In genomic region chr1:209815931-209816338, GRCh38 we compare ENCODE assay signal across 15 cellular contexts. TPM values are rescaled to one million over a fixed set of nuclear protein-coding genes. Genes with fewer than 3 reads are reported as not detected.
A peak's percentile ranks its signal among the peaks of the same experiment; 100 is the strongest.
DNase-seq lines count a peak whose midpoint lies in the region; ATAC-seq and TF ChIP-seq lines count a peak whose summit lies in the region.
"Had no signal": no experiment of that assay in that cellular context is flagged by ENCODE, and none has a peak within 500 bp of the region (broad histone marks: within the 10 kb centered on the region; RNA-seq: fewer than 3 reads in every experiment).

No MANE protein-coding gene starts in this region.

- TF ChIP-seq CTCF in hepatocyte (IDR thresholded peaks at IDR 0.05; ENCODE audit: poor library complexity) (no peak), vagina (IDR thresholded peaks at IDR 0.05) (no peak)

- no peak overlapping the region for H3K4me3 Mint-ChIP-seq in T-helper 17 cell

- DNase-seq in activated naive CD4-positive, alpha-beta T cell treated with anti-CD3 and anti-CD28 coated beads, Interleukin-2, amount 50 U/mL, for 72 hours (ENCODE audit: low spot score in 2 of 2): no peak
- DNase-seq in activated naive CD4-positive, alpha-beta T cell treated with Interleukin-2 at 50 U/mL for 16 hours: no peak
- DNase-seq in T-helper 17 cell (no peak), hepatocyte (ENCODE audit: low spot score) (no peak), vagina (ENCODE audit: extremely low spot score in 2 of 2) (no peak), cerebellum (ENCODE audit: low spot score) (no peak), erythroblast (lab: John Stamatoyannopoulos, UW) (no peak)
- DNase-seq: activated T-cell treated with anti-CD3 and anti-CD28 coated beads, Interleukin-2, amount 50 U/mL, for 48 hours; foreskin melanocyte; MM.1S; NCI-H226; thyroid gland had no signal

- intact Hi-C loops in vagina (cut with DNase I): no loop called here

- H3K4me1 ChIP-seq in hepatocyte (ENCODE audit: insufficient read depth) (no peaks in the 10 kb centered on the region), vagina (peaks cover 11% of the 10 kb centered on the region)
- H3K4me1 ChIP-seq: thyroid gland had no signal

- no peaks in the 10 kb centered on the region for H3K36me3 Mint-ChIP-seq in activated naive CD4-positive, alpha-beta T cell treated with anti-CD3 and anti-CD28 coated beads, Interleukin-2, amount 50 U/mL, for 72 hours
- peaks cover 3% of the 10 kb centered on the region for H3K36me3 Mint-ChIP-seq in T-helper 17 cell (ENCODE audit: low read depth)

- peaks cover 19% of the 10 kb centered on the region for H3K27me3 Mint-ChIP-seq in T-helper 17 cell

- H3K9me3 ChIP-seq in T-helper 17 cell (ENCODE audit: control insufficient read depth, low read length, poor library complexity, severe bottlenecking) (no peaks in the 10 kb centered on the region), hepatocyte (ENCODE audit: low read depth) (no peaks in the 10 kb centered on the region), vagina (no peaks in the 10 kb centered on the region)
- H3K9me3 ChIP-seq: thyroid gland had no signal

- 66% methylated on average over 6 of the region's 6 CpGs for WGBS in hepatocyte (ENCODE audit: low lambda C conversion rate, missing lambda C conversion rate)

- peak in 1 of 2 donors; percentile 16 for ATAC-seq in activated naive CD4-positive, alpha-beta T cell treated with anti-CD3 and anti-CD28 coated beads, Interleukin-2, amount 50 U/mL, for 72 hours
- ATAC-seq in T-helper 17 cell (no peak), GM21423 (IDR thresholded peaks at IDR 0.05; ENCODE audit: unreplicated experiment) (no peak)
- ATAC-seq: activated CD4-positive, CD25-positive, alpha-beta regulatory T cell treated with anti-CD3 and anti-CD28 coated beads, Interleukin-2, amount 50 U/mL, for 24 hours had no signal

- no peaks in the 10 kb centered on the region for H3K9me2 ChIP-seq in hepatocyte (replicated peaks; ENCODE audit: insufficient read depth)

- H3K4me2 ChIP-seq in hepatocyte: no peak overlapping the region

- no peaks in the 10 kb centered on the region for H4K20me1 ChIP-seq in hepatocyte (ENCODE audit: insufficient read depth, poor library complexity, severe bottlenecking)

- peaks cover 9% of the 10 kb centered on the region for H3K4me1 Mint-ChIP-seq in T-helper 17 cell

- H3K79me2 ChIP-seq in hepatocyte: no peaks in the 10 kb centered on the region

- peak overlapping the region; percentile 27 to 70 for H3K27ac Mint-ChIP-seq in activated naive CD4-positive, alpha-beta T cell treated with anti-CD3 and anti-CD28 coated beads, Interleukin-2, amount 50 U/mL, for 72 hours
- peak overlapping the region; percentile 85 for H3K27ac Mint-ChIP-seq in T-helper 17 cell

- no peaks in the 10 kb centered on the region for H3K9me3 Mint-ChIP-seq in activated naive CD4-positive, alpha-beta T cell treated with anti-CD3 and anti-CD28 coated beads, Interleukin-2, amount 50 U/mL, for 72 hours

- no peak overlapping the region for H2AFZ ChIP-seq in hepatocyte

- H3K4me3 ChIP-seq in hepatocyte (no peak overlapping the region), vagina (no peak overlapping the region)
- H3K4me3 ChIP-seq: thyroid gland had no signal

- H3K36me3 ChIP-seq in hepatocyte (replicated peaks; ENCODE audit: insufficient read depth, low read depth) (no peaks in the 10 kb centered on the region), vagina (no peaks in the 10 kb centered on the region)
- H3K36me3 ChIP-seq: thyroid gland had no signal

- TF ChIP-seq POLR2A in vagina (IDR thresholded peaks at IDR 0.05) (no peak), erythroblast (IDR thresholded peaks at IDR 0.05; ENCODE audit: low read length) (no peak)

- peaks cover 5% of the 10 kb centered on the region for H3K27me3 ChIP-seq in hepatocyte
- H3K27me3 ChIP-seq in vagina: no peaks in the 10 kb centered on the region
- H3K27me3 ChIP-seq: thyroid gland had no signal

- H3K27ac ChIP-seq in hepatocyte (peak overlapping the region; percentile 72), vagina (peak overlapping the region; percentile 65)
- H3K27ac ChIP-seq: HL-60, thyroid gland had no signal

RNA-seq across cellular contexts. Expression of gene IRF6, which starts 10.0 kb away (rescaled TPM):
- total RNA-seq in activated naive CD4-positive, alpha-beta T cell treated with anti-CD3 and anti-CD28 coated beads, Interleukin-2, amount 50 U/mL, for 72 hours: 1 to 10 TPM; 1.0 to 1.8 TPM
- total RNA-seq in T-helper 17 cell: 1 to 10 TPM in 1 of 2 donors, under 1 TPM in 1; 0.20 to 1.1 TPM
- 34.2 and 35.3 TPM in 2 replicates for total RNA-seq in hepatocyte
- polyA plus RNA-seq in hepatocyte: 21.3 and 31.0 TPM in 2 replicates
- 83.5 TPM for total RNA-seq in vagina
- 1.8 TPM for total RNA-seq in cerebellum

RNA-seq across cellular contexts. Expression of gene UTP25, which starts 11.8 kb away (rescaled TPM):
- total RNA-seq in activated naive CD4-positive, alpha-beta T cell treated with anti-CD3 and anti-CD28 coated beads, Interleukin-2, amount 50 U/mL, for 72 hours: 10 to 100 TPM; 11.3 to 11.4 TPM
- total RNA-seq in T-helper 17 cell (1 to 10 TPM; 5.9 to 6.3 TPM), hepatocyte (8.0 and 8.3 TPM in 2 replicates), vagina (5.9 TPM), cerebellum (9.7 TPM)
- 3.2 and 5.2 TPM in 2 replicates for polyA plus RNA-seq in hepatocyte

RNA-seq across cellular contexts. Expression of gene C1orf74, which starts 31.6 kb away (rescaled TPM):
- total RNA-seq in activated naive CD4-positive, alpha-beta T cell treated with anti-CD3 and anti-CD28 coated beads, Interleukin-2, amount 50 U/mL, for 72 hours: 1 to 10 TPM; 3.5 to 4.9 TPM
- total RNA-seq in T-helper 17 cell (under 1 TPM; 0.42 to 0.50 TPM), hepatocyte (3.3 and 3.8 TPM in 2 replicates), vagina (2.0 TPM), cerebellum (2.4 TPM)
- 2.2 and 2.7 TPM in 2 replicates for polyA plus RNA-seq in hepatocyte

Comparison
In these comparisons a context has a peak if more than half of its experiments do, and no peak if none do; other contexts are left out.
1. RNA of gene IRF6, which starts 10.0 kb away (total RNA-seq): 83.5 TPM in vagina (single experiment) and 34.2 to 35.3 TPM in hepatocyte; 1.8 TPM in cerebellum (single experiment), 1.0 to 1.8 TPM in activated naive CD4-positive, alpha-beta T cell treated with anti-CD3 and anti-CD28 coated beads, Interleukin-2, amount 50 U/mL, for 72 hours and 0.20 to 1.1 TPM in T-helper 17 cell; every median in the first group is over 10 times any median in the second.